In the genomic region with DNA sequence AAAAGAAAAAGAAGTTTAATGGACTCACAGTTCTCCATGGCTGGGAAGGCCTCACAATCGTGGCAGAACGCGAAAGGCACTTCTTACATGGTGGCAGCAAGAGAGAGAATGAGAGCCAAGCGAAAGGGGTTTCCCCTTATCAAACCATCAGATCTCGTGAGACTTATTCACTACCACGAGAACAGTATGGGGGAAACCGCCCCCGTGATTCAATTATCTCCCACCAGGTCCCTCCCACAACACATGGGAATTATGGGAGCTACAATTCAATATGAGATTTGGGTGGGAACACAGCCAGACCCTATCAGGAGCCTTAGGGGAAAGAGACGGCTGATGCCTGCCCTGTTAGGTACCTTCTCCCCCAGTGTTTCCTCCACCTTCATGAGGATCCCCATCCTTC, we compare ENCODE assay signal across 4 cellular contexts. TPM values are rescaled to one million over a fixed set of nuclear protein-coding genes. Genes with fewer than 3 reads are reported as not detected.
"Had no signal": no experiment of that assay in that cellular context is flagged by ENCODE, and none has a peak within 500 bp of the region (broad histone marks: within the 10 kb centered on the region; RNA-seq: fewer than 3 reads in every experiment).

No MANE protein-coding gene starts in this region.

RNA-seq across cellular contexts. Expression of a gene that starts 43.0 kb away (rescaled TPM):
- total RNA-seq: endothelial cell of umbilical vein, fibroblast of villous mesenchyme, frontal cortex had no signal
- polyA plus RNA-seq: endothelial cell of umbilical vein, fibroblast of lung had no signal
